In the genomic region with DNA sequence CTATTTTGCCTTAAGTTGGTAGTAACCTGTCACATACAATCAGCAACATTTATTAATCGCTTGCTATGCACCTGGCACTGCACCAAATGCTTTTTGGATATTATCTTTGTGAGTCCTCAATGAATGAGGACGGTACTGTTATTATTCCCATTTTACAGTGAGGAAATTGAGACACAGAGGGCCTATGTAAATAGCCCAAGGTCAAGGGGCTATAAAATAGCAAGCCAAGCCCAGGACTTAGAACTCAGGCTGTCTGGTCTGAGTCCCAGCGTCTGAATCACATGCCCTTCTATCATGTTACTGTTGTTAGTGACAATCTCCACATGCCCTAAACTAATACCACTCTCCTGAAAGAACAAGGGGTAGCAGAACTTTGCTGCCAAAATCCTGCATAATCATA, we compare ENCODE assay signal across 1 cellular context.
A peak's percentile ranks its signal among the peaks of the same experiment; 100 is the strongest.
TF ChIP-seq lines count a peak whose summit lies in the region.

No MANE protein-coding gene starts in this region.

TF ChIP-seq in HEK293, 187 proteins besides CTCF, POLR2A, EP300 and RAD21 (continued from another document):
- TF ChIP-seq ZNF366 (tag by site-specific recombination; conservative IDR thresholded peaks at IDR 0.05) (peak; percentile 67), ZFP3 (tag by site-specific recombination; IDR thresholded peaks at IDR 0.05; ENCODE audit: low read depth) (no peak), OSR2 (tag by site-specific recombination; IDR thresholded peaks at IDR 0.05) (0 out of 2 replicates have a peak, but pooled peaks have one; percentile 15), ZNF580 (tag by site-specific recombination; IDR thresholded peaks at IDR 0.05) (peak; percentile 58; the same call in 1 of the 2 replicates), ZNF266 (tag by site-specific recombination; IDR thresholded peaks at IDR 0.05; ENCODE audit: low read depth) (no peak), ZNF140 (tag by site-specific recombination; IDR thresholded peaks at IDR 0.05) (no peak), FEZF1 (tag by site-specific recombination; IDR thresholded peaks at IDR 0.05) (peak; percentile 52; the same call in 1 of the 2 replicates), ZNF629 (tag by site-specific recombination; IDR thresholded peaks at IDR 0.05) (no peak), ZNF184 (tag by site-specific recombination; IDR thresholded peaks at IDR 0.05) (no peak), BCL6B (tag by site-specific recombination; IDR thresholded peaks at IDR 0.05) (no peak)
- TF ChIP-seq, protein P1, sequence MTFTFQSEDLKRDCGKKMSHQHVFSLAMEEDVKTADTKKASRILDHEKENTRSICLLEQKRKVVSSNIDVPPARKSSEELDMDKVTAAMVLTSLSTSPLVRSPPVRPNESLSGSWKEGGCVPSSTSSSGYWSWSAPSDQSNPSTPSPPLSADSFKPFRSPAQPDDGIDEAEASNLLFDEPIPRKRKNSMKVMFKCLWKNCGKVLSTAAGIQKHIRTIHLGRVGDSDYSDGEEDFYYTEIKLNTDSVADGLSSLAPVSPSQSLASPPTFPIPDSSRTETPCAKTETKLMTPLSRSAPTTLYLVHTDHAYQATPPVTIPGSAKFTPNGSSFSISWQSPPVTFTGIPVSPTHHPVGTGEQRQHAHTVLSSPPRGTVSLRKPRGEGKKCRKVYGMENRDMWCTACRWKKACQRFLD (tag by site-specific recombination; IDR thresholded peaks at IDR 0.05): no peak
